ENCODE assay signal across 18 cellular contexts in the genomic region with DNA sequence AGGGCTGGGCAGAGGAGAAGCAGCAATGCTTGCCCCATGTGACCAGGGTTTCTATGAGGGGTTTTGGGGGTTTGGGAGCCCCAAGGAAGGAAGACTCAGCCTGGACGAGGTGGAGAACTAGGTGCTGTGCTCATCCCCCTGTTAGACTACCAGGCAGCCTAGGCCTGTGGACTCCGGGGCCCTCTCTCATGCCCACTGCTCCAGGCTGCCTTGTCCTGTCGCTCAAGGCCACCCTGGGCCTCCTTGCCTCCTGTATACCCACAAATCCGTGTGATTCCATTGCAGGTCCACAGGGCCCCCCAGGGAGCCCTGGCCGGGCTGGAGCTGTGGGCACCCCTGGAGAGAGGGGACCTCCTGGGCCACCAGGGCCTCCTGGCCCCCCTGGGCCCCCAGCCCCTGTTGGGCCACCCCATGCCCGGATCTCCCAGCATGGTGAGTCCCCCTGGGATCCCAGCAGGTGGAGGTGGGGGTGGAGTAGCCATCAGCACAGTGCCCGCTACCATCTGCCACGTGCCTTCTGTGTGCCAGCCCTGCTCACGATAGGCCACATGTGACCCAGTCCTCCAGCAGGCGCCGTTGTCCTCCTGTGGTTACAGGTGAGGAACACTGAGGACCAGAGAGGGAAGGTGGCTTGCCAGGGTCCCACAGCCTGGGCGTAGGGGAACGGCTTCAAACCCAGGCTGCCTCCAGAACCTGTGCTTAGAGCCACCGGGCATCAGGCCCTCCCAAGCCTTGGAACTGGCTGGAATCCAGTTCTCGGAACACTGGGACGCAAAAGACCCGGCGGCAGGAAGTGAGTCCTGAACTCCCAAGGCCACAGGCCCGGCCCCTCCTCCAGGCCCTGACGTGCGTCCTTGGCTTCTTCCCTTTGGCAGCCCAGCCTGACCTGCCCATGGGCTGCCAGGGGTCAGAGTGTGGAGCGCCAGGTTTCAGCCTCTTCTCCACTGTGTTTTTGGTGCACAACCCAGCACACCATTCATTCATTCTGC. TPM values are rescaled to one million over a fixed set of nuclear protein-coding genes. Genes with fewer than 3 reads are reported as not detected.
DNase-seq lines count a peak whose midpoint lies in the region; ATAC-seq and TF ChIP-seq lines count a peak whose summit lies in the region.
"Had no signal": no experiment of that assay in that cellular context is flagged by ENCODE, and none has a peak within 500 bp of the region (broad histone marks: within the 10 kb centered on the region; RNA-seq: fewer than 3 reads in every experiment).

No MANE protein-coding gene starts in this region.

- H3K9me3 ChIP-seq in neuronal stem cell (replicated peaks in 1 of 2; ENCODE audit: control insufficient read depth in 2 of 2, insufficient read depth in 1 of 2, low read depth in 1 of 2, low read length in 2 of 2) (peaks cover 0 to 8% of the 10 kb centered on the region in 2 donors), SJCRH30 (replicated peaks) (no peaks in the 10 kb centered on the region)
- H3K9me3 ChIP-seq in CD8-positive, alpha-beta memory T cell (ENCODE audit: low read length): no peaks in the 10 kb centered on the region

- no peak overlapping the region for H4K8ac ChIP-seq in neuronal stem cell (ENCODE audit: low read depth, low read length)

- peak overlapping the region; percentile 1 for H3K23ac ChIP-seq in neuronal stem cell (ENCODE audit: low read depth, low read length, poor library complexity)

- H3K27ac Mint-ChIP-seq in stimulated activated naive CD8-positive, alpha-beta T cell treated with anti-CD3 and anti-CD28 coated beads, Interleukin-15, amount 100 ng/mL, for 72 hours: peak overlapping the region in 1 of 2 donors; percentile 17
- no peak overlapping the region for H3K27ac Mint-ChIP-seq in chondrocyte (ENCODE audit: unreplicated experiment)
- H3K27ac Mint-ChIP-seq in CD8-positive, alpha-beta memory T cell: no peak overlapping the region
- H3K27ac Mint-ChIP-seq: brain had no signal

- no peak overlapping the region for H3K27ac ChIP-seq in neuronal stem cell (replicated peaks; ENCODE audit: low read length)
- H3K27ac ChIP-seq in CD8-positive, alpha-beta memory T cell (ENCODE audit: low read depth, low read length): no peak overlapping the region
- H3K27ac ChIP-seq in SJCRH30: no peak overlapping the region
- H3K27ac ChIP-seq: foreskin keratinocyte, VCaP had no signal

- no peak overlapping the region for H2BK15ac ChIP-seq in neuronal stem cell (ENCODE audit: low read length)

- peak; percentile 15 for ATAC-seq in stimulated activated naive CD8-positive, alpha-beta T cell treated with anti-CD3 and anti-CD28 coated beads, Interleukin-15, amount 100 ng/mL, for 72 hours
- no peak for ATAC-seq in stimulated activated naive CD8-positive, alpha-beta T cell treated with anti-CD3 and anti-CD28 coated beads, Interleukin-15, Interleukin-2, amounts not matched to agents 100 U/mL and 50 U/mL, for 24 hours
- ATAC-seq: effector memory CD8-positive, alpha-beta T cell; foreskin keratinocyte had no signal

- H3K9me3 Mint-ChIP-seq in stimulated activated naive CD8-positive, alpha-beta T cell treated with anti-CD3 and anti-CD28 coated beads, Interleukin-15, amount 100 ng/mL, for 72 hours: peaks cover 0 to 7% of the 10 kb centered on the region in 2 donors
- peaks cover 7% of the 10 kb centered on the region for H3K9me3 Mint-ChIP-seq in chondrocyte (ENCODE audit: low read depth)
- H3K9me3 Mint-ChIP-seq in CD8-positive, alpha-beta memory T cell: no peaks in the 10 kb centered on the region
- H3K9me3 Mint-ChIP-seq: effector memory CD8-positive, alpha-beta T cell; immature natural killer cell had no signal

- H3K36me3 ChIP-seq in neuronal stem cell (replicated peaks in 1 of 2; ENCODE audit: control insufficient read depth in 2 of 2, insufficient read depth in 2 of 2, low read length in 2 of 2) (no peaks in the 10 kb centered on the region), SJCRH30 (no peaks in the 10 kb centered on the region)
- no peaks in the 10 kb centered on the region for H3K36me3 ChIP-seq in CD8-positive, alpha-beta memory T cell (ENCODE audit: insufficient read depth, low read length)

- no peak overlapping the region for H2BK120ac ChIP-seq in neuronal stem cell (ENCODE audit: low read depth, low read length)

- no peak overlapping the region for H3K4me2 ChIP-seq in neuronal stem cell (ENCODE audit: insufficient read depth, low read length, poor library complexity, severe bottlenecking)

- POLR2A ChIA-PET in CD8-positive, alpha-beta memory T cell (lab: Charles Lee): no interaction called here

- CTCF ChIA-PET in CD8-positive, alpha-beta memory T cell (lab: Charles Lee): interaction anchor here (4.6 kb wide), 1 partner anchor 13 kb away, joined by 19 read pairs; no protein-coding TSS in a partner anchor

- no CpG with 5 or more reads among the region's 22 CpGs for WGBS in neuronal stem cell (ENCODE audit: extremely low coverage in 2 of 2, insufficient read length in 2 of 2, insufficient replicate concordance in 1 of 2), 2 donors

- no peak overlapping the region for H3K14ac ChIP-seq in neuronal stem cell (ENCODE audit: low read length)

- no peak overlapping the region for H3K4me3 Mint-ChIP-seq in stimulated activated naive CD8-positive, alpha-beta T cell treated with anti-CD3 and anti-CD28 coated beads, Interleukin-15, amount 100 ng/mL, for 72 hours
- no peak overlapping the region for H3K4me3 Mint-ChIP-seq in chondrocyte (ENCODE audit: unreplicated experiment)
- H3K4me3 Mint-ChIP-seq in CD8-positive, alpha-beta memory T cell: no peak overlapping the region
- H3K4me3 Mint-ChIP-seq: brain; effector memory CD8-positive, alpha-beta T cell; immature natural killer cell had no signal

- H3K36me3 Mint-ChIP-seq in chondrocyte (ENCODE audit: low read depth): peaks cover 7% of the 10 kb centered on the region
- peaks cover 0 to 1% (median 0%) of the 10 kb centered on the region in 3 donors for H3K36me3 Mint-ChIP-seq in CD8-positive, alpha-beta memory T cell

- H3K79me1 ChIP-seq in neuronal stem cell (ENCODE audit: low read depth, low read length): no peaks in the 10 kb centered on the region

- TF ChIP-seq CTCF in chondrocyte (IDR thresholded peaks at IDR 0.05): no peak

- H3K27me3 ChIP-seq in neuronal stem cell (ENCODE audit: control insufficient read depth in 3 of 3, insufficient read depth in 3 of 3, low read depth in 1 of 3, low read length in 3 of 3): no peaks in the 10 kb centered on the region
- H3K27me3 ChIP-seq in CD8-positive, alpha-beta memory T cell (ENCODE audit: insufficient read depth, low read length, poor library complexity, severe bottlenecking): no peaks in the 10 kb centered on the region
- no peaks in the 10 kb centered on the region for H3K27me3 ChIP-seq in SJCRH30

- H3K4me1 Mint-ChIP-seq in stimulated activated naive CD8-positive, alpha-beta T cell treated with anti-CD3 and anti-CD28 coated beads, Interleukin-15, amount 100 ng/mL, for 72 hours: no peaks in the 10 kb centered on the region
- no peaks in the 10 kb centered on the region for H3K4me1 Mint-ChIP-seq in chondrocyte (ENCODE audit: low read depth)
- H3K4me1 Mint-ChIP-seq in CD8-positive, alpha-beta memory T cell: no peaks in the 10 kb centered on the region
- H3K4me1 Mint-ChIP-seq: brain, immature natural killer cell had no signal

- H2AFZ ChIP-seq in neuronal stem cell (ENCODE audit: low read length): no peak overlapping the region

- DNase-seq in stimulated activated naive CD8-positive, alpha-beta T cell treated with anti-CD3 and anti-CD28 coated beads, Interleukin-15, amount 100 ng/mL, for 72 hours: no peak
- no peak for DNase-seq in stimulated activated naive CD8-positive, alpha-beta T cell treated with anti-CD3 and anti-CD28 coated beads, Interleukin-15, Interleukin-2, amounts not matched to agents 100 U/mL and 50 U/mL, for 24 hours
- peak; percentile 26 for DNase-seq in globus pallidus (ENCODE audit: low spot score)
- DNase-seq in neuronal stem cell (ENCODE audit: low spot score): no peak
- no peak for DNase-seq in chondrocyte (ENCODE audit: low spot score)
- no peak for DNase-seq in CD8-positive, alpha-beta memory T cell
- no peak for DNase-seq in stimulated activated CD4-positive, alpha-beta T cell treated with anti-CD3 and anti-CD28 coated beads, Interleukin-4, amount 100 ng/mL, for 24 hours
- DNase-seq in SJCRH30: no peak
- DNase-seq: activated effector memory CD4-positive, alpha-beta T cell treated with anti-CD3 and anti-CD28 coated beads, Interleukin-2, amount 50 U/mL, for 16 hours; effector memory CD8-positive, alpha-beta T cell; foreskin keratinocyte; immature natural killer cell; MM.1S; NCI-H2029 had no signal

- H2BK12ac ChIP-seq in neuronal stem cell (ENCODE audit: low read length): peak overlapping the region; percentile 65

- no peak overlapping the region for H3K4me3 ChIP-seq in neuronal stem cell (ENCODE audit: low read length in 2 of 2)
- H3K4me3 ChIP-seq in CD8-positive, alpha-beta memory T cell (ENCODE audit: low read length): no peak overlapping the region
- H3K4me3 ChIP-seq in SJCRH30: no peak overlapping the region

- H2BK5ac ChIP-seq in neuronal stem cell (ENCODE audit: low read length): no peak overlapping the region

- peak overlapping the region; percentile 79 for H3K18ac ChIP-seq in neuronal stem cell (ENCODE audit: low read length)

- peak overlapping the region; percentile 24 for H2AK5ac ChIP-seq in neuronal stem cell (ENCODE audit: low read depth, low read length)

- H4K91ac ChIP-seq in neuronal stem cell (ENCODE audit: low read depth, low read length, poor library complexity): no peak overlapping the region

- no peaks in the 10 kb centered on the region for H3K27me3 Mint-ChIP-seq in stimulated activated naive CD8-positive, alpha-beta T cell treated with anti-CD3 and anti-CD28 coated beads, Interleukin-15, amount 100 ng/mL, for 72 hours
- H3K27me3 Mint-ChIP-seq in chondrocyte (ENCODE audit: low read depth): peaks cover 3% of the 10 kb centered on the region
- H3K27me3 Mint-ChIP-seq in CD8-positive, alpha-beta memory T cell: peaks cover 0 to 3% of the 10 kb centered on the region in 2 donors
- H3K27me3 Mint-ChIP-seq: brain; effector memory CD8-positive, alpha-beta T cell had no signal

- peak overlapping the region; percentile 22 for H3K9ac ChIP-seq in neuronal stem cell (ENCODE audit: low read depth, low read length, poor library complexity)

- no peaks in the 10 kb centered on the region for H3K4me1 ChIP-seq in neuronal stem cell (ENCODE audit: control insufficient read depth in 2 of 2, insufficient read depth in 1 of 2, low read depth in 1 of 2, low read length in 2 of 2)
- H3K4me1 ChIP-seq in CD8-positive, alpha-beta memory T cell (ENCODE audit: insufficient read depth, low read length): no peaks in the 10 kb centered on the region
- H3K4me1 ChIP-seq in SJCRH30: no peaks in the 10 kb centered on the region
- H3K4me1 ChIP-seq: foreskin keratinocyte had no signal

- no peak overlapping the region for H3K4ac ChIP-seq in neuronal stem cell (ENCODE audit: low read length)

RNA-seq across cellular contexts. Expression of gene EMID1, which starts 26.6 kb away (rescaled TPM):
- polyA plus RNA-seq in neuronal stem cell (2013, experiment 1 of 2): 10.7 TPM
- 10.3 TPM for polyA plus RNA-seq in neuronal stem cell (2013, experiment 2 of 2)
- total RNA-seq in chondrocyte: 0.33 to 0.41 TPM in 2 of 3 replicates, not detected in the other
- not detected for total RNA-seq in CD8-positive, alpha-beta memory T cell
- polyA plus RNA-seq in CD8-positive, alpha-beta memory T cell: 0.31 TPM
- 2.2 and 2.3 TPM in 2 replicates for total RNA-seq in SJCRH30 (2014; rRNA removed; shearing (Covaris generic))
- total RNA-seq: activated CD8-positive, alpha-beta memory T cell treated with anti-CD3 and anti-CD28 coated beads for 36 hours; foreskin keratinocyte; HT-29 had no signal
- polyA plus RNA-seq: foreskin keratinocyte had no signal

RNA-seq across cellular contexts. Expression of gene RHBDD3, which starts 35.5 kb away (rescaled TPM):
- 25.1 TPM for polyA plus RNA-seq in neuronal stem cell (2013, experiment 1 of 2)
- polyA plus RNA-seq in neuronal stem cell (2013, experiment 2 of 2): 24.1 TPM
- total RNA-seq in chondrocyte: 29.5 to 37.6 TPM (median 30.9 TPM) in 3 replicates
- total RNA-seq in CD8-positive, alpha-beta memory T cell: 10 to 100 TPM; 37.9 to 41.0 TPM
- polyA plus RNA-seq in CD8-positive, alpha-beta memory T cell: 10.4 TPM
- 20.3 and 21.8 TPM in 2 replicates for total RNA-seq in SJCRH30 (2014; rRNA removed; shearing (Covaris generic))

RNA-seq across cellular contexts. Expression of gene EWSR1, which starts 35.8 kb away (rescaled TPM):
- polyA plus RNA-seq in neuronal stem cell (2013, experiment 1 of 2): 271 TPM
- polyA plus RNA-seq in neuronal stem cell (2013, experiment 2 of 2): 267 TPM
- total RNA-seq in chondrocyte: 139 to 205 TPM (median 144 TPM) in 3 replicates
- total RNA-seq in CD8-positive, alpha-beta memory T cell: 100 to 1,000 TPM; 312 to 327 TPM
- 219 TPM for polyA plus RNA-seq in CD8-positive, alpha-beta memory T cell
- 275 and 298 TPM in 2 replicates for total RNA-seq in SJCRH30 (2014; rRNA removed; shearing (Covaris generic))
